Comparison of ENCODE assay signal across 1 cellular context in genomic region chr20:46312945-46313861, GRCh38.
A peak's percentile ranks its signal among the peaks of the same experiment; 100 is the strongest.
TF ChIP-seq lines count a peak whose summit lies in the region.

No MANE protein-coding gene starts in this region.

TF ChIP-seq in HEK293, 187 proteins besides CTCF, POLR2A, EP300 and RAD21 (continued from another document):
- TF ChIP-seq, protein P1, sequence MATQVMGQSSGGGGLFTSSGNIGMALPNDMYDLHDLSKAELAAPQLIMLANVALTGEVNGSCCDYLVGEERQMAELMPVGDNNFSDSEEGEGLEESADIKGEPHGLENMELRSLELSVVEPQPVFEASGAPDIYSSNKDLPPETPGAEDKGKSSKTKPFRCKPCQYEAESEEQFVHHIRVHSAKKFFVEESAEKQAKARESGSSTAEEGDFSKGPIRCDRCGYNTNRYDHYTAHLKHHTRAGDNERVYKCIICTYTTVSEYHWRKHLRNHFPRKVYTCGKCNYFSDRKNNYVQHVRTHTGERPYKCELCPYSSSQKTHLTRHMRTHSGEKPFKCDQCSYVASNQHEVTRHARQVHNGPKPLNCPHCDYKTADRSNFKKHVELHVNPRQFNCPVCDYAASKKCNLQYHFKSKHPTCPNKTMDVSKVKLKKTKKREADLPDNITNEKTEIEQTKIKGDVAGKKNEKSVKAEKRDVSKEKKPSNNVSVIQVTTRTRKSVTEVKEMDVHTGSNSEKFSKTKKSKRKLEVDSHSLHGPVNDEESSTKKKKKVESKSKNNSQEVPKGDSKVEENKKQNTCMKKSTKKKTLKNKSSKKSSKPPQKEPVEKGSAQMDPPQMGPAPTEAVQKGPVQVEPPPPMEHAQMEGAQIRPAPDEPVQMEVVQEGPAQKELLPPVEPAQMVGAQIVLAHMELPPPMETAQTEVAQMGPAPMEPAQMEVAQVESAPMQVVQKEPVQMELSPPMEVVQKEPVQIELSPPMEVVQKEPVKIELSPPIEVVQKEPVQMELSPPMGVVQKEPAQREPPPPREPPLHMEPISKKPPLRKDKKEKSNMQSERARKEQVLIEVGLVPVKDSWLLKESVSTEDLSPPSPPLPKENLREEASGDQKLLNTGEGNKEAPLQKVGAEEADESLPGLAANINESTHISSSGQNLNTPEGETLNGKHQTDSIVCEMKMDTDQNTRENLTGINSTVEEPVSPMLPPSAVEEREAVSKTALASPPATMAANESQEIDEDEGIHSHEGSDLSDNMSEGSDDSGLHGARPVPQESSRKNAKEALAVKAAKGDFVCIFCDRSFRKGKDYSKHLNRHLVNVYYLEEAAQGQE (tag by site-specific recombination; IDR thresholded peaks at IDR 0.05), result peak; percentile 59; the same call in 1 of the 2 replicates
- TF ChIP-seq ZNF433 (tag by site-specific recombination; IDR thresholded peaks at IDR 0.05; ENCODE audit: low read depth) (no peak), ZNF121 (tag by site-specific recombination; IDR thresholded peaks at IDR 0.05) (no peak), ZNF561 (tag by site-specific recombination; IDR thresholded peaks at IDR 0.05; ENCODE audit: borderline replicate concordance) (0 out of 2 replicates have a peak, but pooled peaks have one; percentile 14), ZNF214 (tag by site-specific recombination; IDR thresholded peaks at IDR 0.05; ENCODE audit: borderline replicate concordance) (no peak), ZNF174 (tag by site-specific recombination; IDR thresholded peaks at IDR 0.05) (no peak), KLF9 (tag by site-specific recombination; IDR thresholded peaks at IDR 0.05; ENCODE audit: low read depth) (no peak), ZNF768 (tag by site-specific recombination; IDR thresholded peaks at IDR 0.05) (no peak), ZNF354C (tag by site-specific recombination; IDR thresholded peaks at IDR 0.05; ENCODE audit: borderline replicate concordance, low read depth) (no peak), ZBTB6 (tag by site-specific recombination; IDR thresholded peaks at IDR 0.05) (no peak), ZNF560 (tag by site-specific recombination; IDR thresholded peaks at IDR 0.05; ENCODE audit: borderline replicate concordance) (no peak)
- TF ChIP-seq, protein P2, sequence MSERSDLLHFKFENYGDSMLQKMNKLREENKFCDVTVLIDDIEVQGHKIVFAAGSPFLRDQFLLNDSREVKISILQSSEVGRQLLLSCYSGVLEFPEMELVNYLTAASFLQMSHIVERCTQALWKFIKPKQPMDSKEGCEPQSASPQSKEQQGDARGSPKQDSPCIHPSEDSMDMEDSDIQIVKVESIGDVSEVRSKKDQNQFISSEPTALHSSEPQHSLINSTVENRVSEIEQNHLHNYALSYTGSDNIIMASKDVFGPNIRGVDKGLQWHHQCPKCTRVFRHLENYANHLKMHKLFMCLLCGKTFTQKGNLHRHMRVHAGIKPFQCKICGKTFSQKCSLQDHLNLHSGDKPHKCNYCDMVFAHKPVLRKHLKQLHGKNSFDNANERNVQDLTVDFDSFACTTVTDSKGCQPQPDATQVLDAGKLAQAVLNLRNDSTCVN (tag by site-specific recombination; optimal IDR thresholded peaks at IDR 0.05), result peak; percentile 0
- TF ChIP-seq, protein P3, sequence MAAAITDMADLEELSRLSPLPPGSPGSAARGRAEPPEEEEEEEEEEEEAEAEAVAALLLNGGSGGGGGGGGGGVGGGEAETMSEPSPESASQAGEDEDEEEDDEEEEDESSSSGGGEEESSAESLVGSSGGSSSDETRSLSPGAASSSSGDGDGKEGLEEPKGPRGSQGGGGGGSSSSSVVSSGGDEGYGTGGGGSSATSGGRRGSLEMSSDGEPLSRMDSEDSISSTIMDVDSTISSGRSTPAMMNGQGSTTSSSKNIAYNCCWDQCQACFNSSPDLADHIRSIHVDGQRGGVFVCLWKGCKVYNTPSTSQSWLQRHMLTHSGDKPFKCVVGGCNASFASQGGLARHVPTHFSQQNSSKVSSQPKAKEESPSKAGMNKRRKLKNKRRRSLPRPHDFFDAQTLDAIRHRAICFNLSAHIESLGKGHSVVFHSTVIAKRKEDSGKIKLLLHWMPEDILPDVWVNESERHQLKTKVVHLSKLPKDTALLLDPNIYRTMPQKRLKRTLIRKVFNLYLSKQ (tag by site-specific recombination; IDR thresholded peaks at IDR 0.05; ENCODE audit: borderline replicate concordance), result no peak
